In the genomic region with DNA sequence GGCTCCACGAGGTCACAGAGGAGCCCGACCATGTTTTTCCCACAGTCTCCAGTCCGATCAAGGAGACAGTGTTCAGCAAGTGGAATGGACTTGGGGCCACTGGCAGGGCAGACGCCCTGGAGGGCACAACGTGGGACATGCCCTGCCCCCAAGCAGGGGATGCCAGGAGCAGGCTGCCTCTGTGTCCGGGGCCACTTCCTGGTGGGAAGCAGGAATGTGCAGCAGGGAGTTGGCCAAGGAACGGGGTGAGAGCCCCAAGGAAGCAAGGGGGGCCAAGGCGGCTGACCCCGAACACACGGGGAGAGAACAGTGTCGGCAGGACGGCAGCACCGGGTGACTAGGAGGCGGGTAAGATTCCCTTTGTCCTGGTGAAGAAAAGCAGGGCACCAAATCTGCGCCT, we compare ENCODE assay signal across 20 cellular contexts.
A peak's percentile ranks its signal among the peaks of the same experiment; 100 is the strongest.
DNase-seq lines count a peak whose midpoint lies in the region; ATAC-seq and TF ChIP-seq lines count a peak whose summit lies in the region.
"Had no signal": no experiment of that assay in that cellular context is flagged by ENCODE, and none has a peak within 500 bp of the region (broad histone marks: within the 10 kb centered on the region; RNA-seq: fewer than 3 reads in every experiment).

No MANE protein-coding gene starts in this region.

- peaks cover 99% of the 10 kb centered on the region for H3K4me1 Mint-ChIP-seq in dendritic cell treated with granulocyte-macrophage colony-stimulating factor and Interleukin-4, amounts not matched to agents 40 ng/mL and 50 ng/mL, for 4 days (ENCODE audit: low read depth)

- H3K9me3 ChIP-seq in IMR-90 (ENCODE audit: control insufficient read depth, insufficient read depth, low read length) (no peaks in the 10 kb centered on the region), neutrophil (no peaks in the 10 kb centered on the region), tibial nerve (no peaks in the 10 kb centered on the region)
- H3K9me3 ChIP-seq: BE2C had no signal

- no peak overlapping the region for H3K14ac ChIP-seq in IMR-90 (replicated peaks; ENCODE audit: low read depth, low read length)

- no peak overlapping the region for H3K4me3 ChIP-seq in IMR-90 (ENCODE audit: insufficient read depth, low read depth, low read length)
- no peak overlapping the region for H3K4me3 ChIP-seq in neutrophil (ENCODE audit: low read depth in 1 of 2, low read length in 1 of 2)
- no peak overlapping the region for H3K4me3 ChIP-seq in tibial nerve
- H3K4me3 ChIP-seq: GM23338 had no signal

- no peak overlapping the region for H2BK15ac ChIP-seq in IMR-90 (ENCODE audit: low read depth, low read length)

- no peak overlapping the region for H4K5ac ChIP-seq in IMR-90 (ENCODE audit: low read depth, low read length)

- no peak overlapping the region for H3K23ac ChIP-seq in IMR-90 (ENCODE audit: low read depth, low read length)

- in situ Hi-C loops in IMR-90 (cut with MboI; ENCODE audit: low sequenced_read_pairs), result no loop called here

- H3K27ac ChIP-seq in IMR-90 (ENCODE audit: insufficient read depth, low read length) (no peak overlapping the region), neutrophil (peak overlapping the region; percentile 10), tibial nerve (peak overlapping the region; percentile 75 to 92 (median 82))

- H3K4ac ChIP-seq in IMR-90 (ENCODE audit: low read depth, low read length), result no peak overlapping the region

- ATAC-seq in IMR-90 (ENCODE audit: low read depth) (no peak), GM18519 (IDR thresholded peaks at IDR 0.05; ENCODE audit: low FRiP score, unreplicated experiment) (no peak)
- ATAC-seq: GM23338 had no signal

- TF ChIP-seq CTCF in IMR-90 (conservative IDR thresholded peaks at IDR 0.05; ENCODE audit: low read depth, low read length) (no peak), neutrophil (IDR thresholded peaks at IDR 0.05) (no peak), tibial nerve (IDR thresholded peaks at IDR 0.05) (no peak)

- no peak for TF ChIP-seq RAD21 in IMR-90 (IDR thresholded peaks at IDR 0.05; ENCODE audit: low read length)

- H2AK9ac ChIP-seq in IMR-90 (replicated peaks; ENCODE audit: low read depth, low read length, poor library complexity), result peak overlapping the region; percentile 33

- no peak overlapping the region for H4K8ac ChIP-seq in IMR-90 (ENCODE audit: low read depth in 2 of 2, low read length in 2 of 2)

- no peak for TF ChIP-seq EP300 in tibial nerve (IDR thresholded peaks at IDR 0.05)

- H3K27me3 ChIP-seq in IMR-90 (ENCODE audit: control insufficient read depth, insufficient read depth, low read length) (no peaks in the 10 kb centered on the region), neutrophil (no peaks in the 10 kb centered on the region), tibial nerve (no peaks in the 10 kb centered on the region)
- H3K27me3 ChIP-seq: BE2C had no signal

- no peaks in the 10 kb centered on the region for H3K79me1 ChIP-seq in IMR-90 (ENCODE audit: low read depth in 1 of 2, low read length in 2 of 2)

- no peak overlapping the region for H2AFZ ChIP-seq in IMR-90 (replicated peaks; ENCODE audit: low read length, poor library complexity)
- H2AFZ ChIP-seq: GM23338 had no signal

- no peak overlapping the region for H4K91ac ChIP-seq in IMR-90 (ENCODE audit: insufficient read depth, low read depth, low read length)

- H3K36me3 Mint-ChIP-seq in dendritic cell treated with granulocyte-macrophage colony-stimulating factor and Interleukin-4, amounts not matched to agents 40 ng/mL and 50 ng/mL, for 4 days (ENCODE audit: low read depth), result peaks cover 58% of the 10 kb centered on the region
- H3K36me3 Mint-ChIP-seq: IgD-negative memory B cell had no signal

- POLR2A ChIA-PET in IMR-90 (lab: Charles Lee; ENCODE audit: unreplicated experiment), result no interaction called here

- intact Hi-C loops in IMR-90 (cut with micrococcal nuclease), result no loop called here
- intact Hi-C loops in dendritic cell treated with granulocyte-macrophage colony-stimulating factor and Interleukin-4, amounts not matched to agents 40 ng/mL and 50 ng/mL, for 4 days (cut with micrococcal nuclease), result no loop called here

- CTCF ChIA-PET in IMR-90 (lab: Yijun Ruan, JAX), result interaction anchor here (0.6 kb wide), 1 partner anchor 1165 kb away, joined by 3 read pairs; no protein-coding TSS in a partner anchor

- H3K36me3 ChIP-seq in IMR-90 (ENCODE audit: control insufficient read depth, insufficient read depth, low read length) (no peaks in the 10 kb centered on the region), neutrophil (peaks cover 44% of the 10 kb centered on the region), tibial nerve (peaks cover 0 to 11% (median 0%) of the 10 kb centered on the region in 3 donors)

- H3K4me1 ChIP-seq in IMR-90 (ENCODE audit: control insufficient read depth, insufficient read depth, low read length) (no peaks in the 10 kb centered on the region), neutrophil (ENCODE audit: control insufficient read depth in 1 of 2, insufficient read depth in 1 of 2, low read depth in 1 of 2, low read length in 1 of 2) (peaks cover 5 to 10% of the 10 kb centered on the region in 2 experiments), tibial nerve (peaks cover 0 to 100% (median 90%) of the 10 kb centered on the region in 4 donors)

- dilution Hi-C loops in IMR-90 (cut with HindIII; ENCODE audit: low sequenced_read_pairs, unreplicated experiment), result no loop called here

- H3K27ac Mint-ChIP-seq in dendritic cell treated with granulocyte-macrophage colony-stimulating factor and Interleukin-4, amounts not matched to agents 40 ng/mL and 50 ng/mL, for 4 days, result peak overlapping the region; percentile 82
- H3K27ac Mint-ChIP-seq: CD4-positive, alpha-beta T cell; GM23338; IgD-negative memory B cell had no signal

- BruUV-seq in IMR-90 (replicated peaks; lab: Mats Ljungman, UMichigan), result no TSS peak

- H3K9ac ChIP-seq in IMR-90 (ENCODE audit: low read depth, low read length), result no peak overlapping the region

- TF ChIP-seq POLR2A in IMR-90 (IDR thresholded peaks at IDR 0.05; ENCODE audit: low read depth, low read length), result no peak
- TF ChIP-seq POLR2A in tibial nerve (IDR thresholded peaks at IDR 0.05), result no peak

- H2AK5ac ChIP-seq in IMR-90 (ENCODE audit: low read depth, low read length), result no peak overlapping the region

- H3K4me2 ChIP-seq in IMR-90 (ENCODE audit: low read depth, low read length), result no peak overlapping the region
- H3K4me2 ChIP-seq: GM23338 had no signal

- no peak overlapping the region for H2BK120ac ChIP-seq in IMR-90 (ENCODE audit: low read depth, low read length)

- H3K9me1 ChIP-seq in IMR-90 (ENCODE audit: insufficient read depth, low read length), result no peaks in the 10 kb centered on the region

- H4K20me1 ChIP-seq in IMR-90 (ENCODE audit: insufficient read depth, low read length), result no peaks in the 10 kb centered on the region; the same call in none of the 2 replicates

- no peak overlapping the region for H3K56ac ChIP-seq in IMR-90 (ENCODE audit: extremely low read depth, insufficient read depth, low read length)

- DNase-seq in IMR-90 (no peak), tibial nerve (ENCODE audit: low spot score in 2 of 2) (no peak), GM03348 (ENCODE audit: low spot score) (no peak)
- DNase-seq in activated CD4-positive, CD25-positive, alpha-beta regulatory T cell (lab: John Stamatoyannopoulos, UW), result no peak
- DNase-seq: BE2C; CD4-positive, alpha-beta T cell; COR-L47; DMS79; MV-4-11; NCI-H1694 treated with DMSO at 0.1 percent for 48 hours; NCI-H446; NCI-H526; OCI-M1; Right ventricle myocardium superior; SW 1271 had no signal

- 84% methylated on average over 7 of the region's 15 CpGs; no CpG with 5 or more reads in 1 of the 2 experiments for WGBS in IMR-90 (ENCODE audit: extremely low coverage in 2 of 2, insufficient read length in 1 of 2), 2 experiments
- 64 to 69% methylated on average over 10 to 15 of the region's 15 CpGs for WGBS in tibial nerve, 2 donors

- no peaks in the 10 kb centered on the region for H3K27me3 Mint-ChIP-seq in dendritic cell treated with granulocyte-macrophage colony-stimulating factor and Interleukin-4, amounts not matched to agents 40 ng/mL and 50 ng/mL, for 4 days
- H3K27me3 Mint-ChIP-seq: CD4-positive, alpha-beta T cell; IgD-negative memory B cell had no signal

- H3K9me3 Mint-ChIP-seq in dendritic cell treated with granulocyte-macrophage colony-stimulating factor and Interleukin-4, amounts not matched to agents 40 ng/mL and 50 ng/mL, for 4 days, result no peaks in the 10 kb centered on the region
- H3K9me3 Mint-ChIP-seq: CD4-positive, alpha-beta T cell; GM23338; IgD-negative memory B cell had no signal

- H3K18ac ChIP-seq in IMR-90 (ENCODE audit: low read depth, low read length), result no peak overlapping the region

- H2BK5ac ChIP-seq in IMR-90 (ENCODE audit: low read depth, low read length, poor library complexity, severe bottlenecking), result no peak overlapping the region

- H2BK20ac ChIP-seq in IMR-90 (ENCODE audit: low read depth, low read length), result no peak overlapping the region

- H3K4me3 Mint-ChIP-seq in dendritic cell treated with granulocyte-macrophage colony-stimulating factor and Interleukin-4, amounts not matched to agents 40 ng/mL and 50 ng/mL, for 4 days, result peak overlapping the region; percentile 22
- H3K4me3 Mint-ChIP-seq: CD4-positive, alpha-beta T cell; GM23338; IgD-negative memory B cell had no signal

TF ChIP-seq in IMR-90, 13 proteins besides CTCF, POLR2A, EP300 and RAD21:
- TF ChIP-seq SMC3 (IDR thresholded peaks at IDR 0.05; ENCODE audit: low read depth, low read length), result no peak
- TF ChIP-seq CEBPB (IDR thresholded peaks at IDR 0.05; ENCODE audit: low read depth, low read length), result no peak
- no peak for TF ChIP-seq CHD1 (IDR thresholded peaks at IDR 0.05; ENCODE audit: low read depth, low read length)
- TF ChIP-seq MAFK (IDR thresholded peaks at IDR 0.05; ENCODE audit: low read depth, low read length), result no peak
- TF ChIP-seq RFX5 (IDR thresholded peaks at IDR 0.05; ENCODE audit: low read depth, low read length), result no peak
- TF ChIP-seq NFE2L2 (IDR thresholded peaks at IDR 0.05; ENCODE audit: low read depth, low read length), result no peak
